In the genomic region with DNA sequence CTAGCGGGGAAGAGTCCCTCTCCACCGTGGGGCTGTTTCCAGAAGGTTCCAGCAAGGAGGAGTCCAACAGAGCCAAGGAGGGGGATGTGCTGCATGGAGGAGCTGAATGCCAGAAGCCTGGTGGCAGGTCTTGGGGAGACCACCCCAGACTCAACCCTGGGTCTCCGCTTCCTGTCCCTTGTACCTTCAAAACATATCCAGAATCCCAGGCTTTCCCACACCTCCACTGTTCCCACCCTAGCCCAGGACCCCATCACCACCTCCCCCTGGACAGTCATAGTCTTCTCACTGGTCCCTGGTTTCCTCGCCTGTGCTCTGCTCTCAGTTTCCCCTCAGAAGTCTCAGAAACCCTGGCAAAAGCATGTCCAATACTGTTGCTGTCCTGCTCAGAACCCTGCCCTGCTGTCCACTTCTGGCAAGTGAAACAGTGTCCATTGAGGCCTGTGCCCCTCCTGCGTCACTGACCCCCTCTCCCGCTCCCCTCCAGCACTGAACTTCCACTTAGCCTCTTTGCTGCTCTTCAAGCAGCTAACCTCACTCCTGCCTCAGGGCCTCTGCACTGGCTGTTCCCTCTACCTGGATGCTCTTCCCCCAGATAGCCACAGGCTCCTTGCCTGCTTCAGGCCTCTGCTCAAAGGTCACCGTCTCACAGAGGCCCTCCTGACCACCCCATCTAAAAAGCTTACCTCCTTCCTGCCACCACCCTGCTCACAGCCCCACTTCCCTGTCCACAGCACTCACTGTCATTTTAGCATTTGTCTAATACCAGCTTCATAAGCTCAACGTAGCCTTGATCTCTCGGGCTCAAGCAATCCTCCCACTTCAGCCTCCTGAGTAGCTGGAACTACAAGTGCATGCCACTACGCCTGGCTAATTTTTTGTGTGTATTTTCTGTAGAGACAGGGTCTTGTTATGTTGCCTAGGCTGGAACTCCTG, we compare ENCODE assay signal across 17 cellular contexts.
DNase-seq lines count a peak whose midpoint lies in the region; ATAC-seq and TF ChIP-seq lines count a peak whose summit lies in the region.
"Had no signal": no experiment of that assay in that cellular context is flagged by ENCODE, and none has a peak within 500 bp of the region (broad histone marks: within the 10 kb centered on the region; RNA-seq: fewer than 3 reads in every experiment).

No MANE protein-coding gene starts in this region.

- no peak for TF ChIP-seq EP300 in suprapubic skin (IDR thresholded peaks at IDR 0.05)

- WGBS in mesendoderm (ENCODE audit: extremely low coverage, insufficient coverage, low lambda C conversion rate) = no CpG with 5 or more reads among the region's 10 CpGs
- WGBS in suprapubic skin = 89% methylated on average over 10 of the region's 10 CpGs

- no peak overlapping the region for H2BK120ac ChIP-seq in mesendoderm (ENCODE audit: low read depth, low read length)

- H2BK5ac ChIP-seq in mesendoderm (ENCODE audit: low read length) = no peak overlapping the region

- H3K27ac ChIP-seq in colonic mucosa (no peak overlapping the region), mesendoderm (ENCODE audit: low read depth, low read length) (no peak overlapping the region), suprapubic skin (no peak overlapping the region), Karpas-422 (ENCODE audit: low read length) (no peak overlapping the region)
- H3K27ac ChIP-seq: lower lobe of right lung, tibial nerve had no signal

- intact Hi-C loops in colonic mucosa (cut with DNase I) = no loop called here

- TF ChIP-seq POLR2A in suprapubic skin (IDR thresholded peaks at IDR 0.05) = no peak

- no peak overlapping the region for H3K4ac ChIP-seq in mesendoderm (ENCODE audit: low read depth, low read length)

- H3K9ac ChIP-seq in colonic mucosa (ENCODE audit: low read depth in 2 of 2, low read length in 2 of 2) (peak overlapping the region in 1 of 2 donors; percentile 12), mesendoderm (ENCODE audit: low read length) (peak overlapping the region; percentile 62), Karpas-422 (ENCODE audit: low read length) (no peak overlapping the region)

- H3K4me3 ChIP-seq in colonic mucosa (no peak overlapping the region), mesendoderm (ENCODE audit: low read length) (no peak overlapping the region), suprapubic skin (no peak overlapping the region), Karpas-422 (ENCODE audit: low read length) (no peak overlapping the region)
- H3K4me3 ChIP-seq: HAP-1, lower lobe of right lung, tibial nerve had no signal

- no peak overlapping the region for H2AFZ ChIP-seq in Karpas-422 (ENCODE audit: low read length)

- peak overlapping the region; percentile 98 for H2AK5ac ChIP-seq in mesendoderm (ENCODE audit: low read length)

- H3K9me2 ChIP-seq in Karpas-422 (replicated peaks; ENCODE audit: insufficient read depth, low read length) = no peaks in the 10 kb centered on the region

- H3K36me3 ChIP-seq in colonic mucosa (no peaks in the 10 kb centered on the region), mesendoderm (ENCODE audit: control insufficient read depth, insufficient read depth, low read length) (no peaks in the 10 kb centered on the region), suprapubic skin (no peaks in the 10 kb centered on the region), Karpas-422 (ENCODE audit: insufficient read depth, low read length) (no peaks in the 10 kb centered on the region)
- H3K36me3 ChIP-seq: HAP-1, lower lobe of right lung, tibial nerve had no signal

- peak; percentile 13 for DNase-seq in activated CD8-positive, alpha-beta memory T cell treated with anti-CD3 and anti-CD28 coated beads, Interleukin-2, amount 50 U/mL, for 4 hours
- no peak for DNase-seq in activated CD8-positive, alpha-beta memory T cell treated with anti-CD3 and anti-CD28 coated beads, Interleukin-2, amount 50 U/mL, for 48 hours
- DNase-seq in colonic mucosa = peak; percentile 47
- DNase-seq in mesendoderm = no peak
- peak; percentile 18 to 24 for DNase-seq in suprapubic skin (ENCODE audit: low spot score in 2 of 2)
- DNase-seq in Karpas-422 = no peak
- no peak for DNase-seq in SKM-1 treated with dmso at 0.1 percent for 144 hours (lab: John Stamatoyannopoulos, UW; ENCODE audit: unreplicated experiment)
- DNase-seq: activated CD8-positive, alpha-beta T cell treated with anti-CD3 and anti-CD28 coated beads for 36 hours; amniotic stem cell; lower lobe of right lung; naive B cell; NCI-H1417 treated with DMSO at 0.1 percent for 48 hours; stimulated activated naive B cell treated with anti-CD40 and anti-IgM and Interleukin-4, amounts not matched to agents 10 μg/mL and 1 μg/mL and 100 μg/mL, for 72 hours; SW 1271 had no signal

- H3K9me3 ChIP-seq in colonic mucosa (no peaks in the 10 kb centered on the region), suprapubic skin (peaks cover 2% of the 10 kb centered on the region), Karpas-422 (ENCODE audit: low read length) (no peaks in the 10 kb centered on the region)
- H3K9me3 ChIP-seq: HAP-1 had no signal

- H3K79me1 ChIP-seq in mesendoderm (ENCODE audit: low read length) = no peaks in the 10 kb centered on the region

- H3K79me2 ChIP-seq in mesendoderm (ENCODE audit: control insufficient read depth, insufficient read depth, low read length) (no peaks in the 10 kb centered on the region), Karpas-422 (ENCODE audit: low read length) (no peaks in the 10 kb centered on the region)

- H3K56ac ChIP-seq in mesendoderm (ENCODE audit: low read length) = peak overlapping the region; percentile 81

- no peak overlapping the region for H3K23ac ChIP-seq in mesendoderm (ENCODE audit: low read length)

- H3K18ac ChIP-seq in mesendoderm (ENCODE audit: low read length) = no peak overlapping the region

- no peak overlapping the region for H4K8ac ChIP-seq in mesendoderm (ENCODE audit: low read depth, low read length)

- TF ChIP-seq CTCF in colonic mucosa (IDR thresholded peaks at IDR 0.05) (no peak), suprapubic skin (IDR thresholded peaks at IDR 0.05) (no peak)

- H3K4me1 ChIP-seq in colonic mucosa = no peaks in the 10 kb centered on the region
- peaks cover 3% of the 10 kb centered on the region for H3K4me1 ChIP-seq in mesendoderm (ENCODE audit: control insufficient read depth, low read depth, low read length)
- H3K4me1 ChIP-seq in suprapubic skin = no peaks in the 10 kb centered on the region
- no peaks in the 10 kb centered on the region for H3K4me1 ChIP-seq in Karpas-422 (ENCODE audit: low read length)
- H3K4me1 ChIP-seq: HAP-1, lower lobe of right lung had no signal

- peak overlapping the region; percentile 64 for H3K4me2 ChIP-seq in mesendoderm (ENCODE audit: low read length)
- no peak overlapping the region for H3K4me2 ChIP-seq in Karpas-422 (ENCODE audit: low read depth, low read length, poor library complexity, severe bottlenecking)

- H2BK15ac ChIP-seq in mesendoderm (replicated peaks; ENCODE audit: low read depth) = no peak overlapping the region

- H3K27me3 ChIP-seq in colonic mucosa = no peaks in the 10 kb centered on the region
- H3K27me3 ChIP-seq in mesendoderm (ENCODE audit: insufficient read depth, low read length, poor library complexity) = no peaks in the 10 kb centered on the region
- peaks cover 45% of the 10 kb centered on the region for H3K27me3 ChIP-seq in suprapubic skin
- no peaks in the 10 kb centered on the region for H3K27me3 ChIP-seq in Karpas-422 (ENCODE audit: low read length)

- no peak for ATAC-seq in HG03097 (IDR thresholded peaks at IDR 0.05; ENCODE audit: low FRiP score, unreplicated experiment)
- ATAC-seq: activated CD8-positive, alpha-beta T cell treated with anti-CD3 and anti-CD28 coated beads for 36 hours; lower lobe of right lung; stimulated activated naive B cell treated with anti-CD40 and anti-IgM and Interleukin-4, amounts not matched to agents 10 μg/mL and 1 μg/mL and 100 μg/mL, for 72 hours had no signal

- H4K5ac ChIP-seq in mesendoderm (ENCODE audit: low read length) = no peak overlapping the region

- no peaks in the 10 kb centered on the region for H4K20me1 ChIP-seq in Karpas-422 (ENCODE audit: insufficient read depth, low read depth, low read length)

Comparison
In these comparisons a context has a peak if more than half of its experiments do, and no peak if none do; other contexts are left out.
1. DNase-seq: peak in activated CD8-positive, alpha-beta memory T cell treated with anti-CD3 and anti-CD28 coated beads, Interleukin-2, amount 50 U/mL, for 4 hours (single experiment), colonic mucosa (single experiment) and suprapubic skin (2 of 2); none in activated CD8-positive, alpha-beta memory T cell treated with anti-CD3 and anti-CD28 coated beads, Interleukin-2, amount 50 U/mL, for 48 hours (single experiment), mesendoderm (single experiment), Karpas-422 (single experiment) and SKM-1 treated with dmso at 0.1 percent for 144 hours (single experiment).